8 cellular contexts compared by ENCODE assay signal in the genomic region with DNA sequence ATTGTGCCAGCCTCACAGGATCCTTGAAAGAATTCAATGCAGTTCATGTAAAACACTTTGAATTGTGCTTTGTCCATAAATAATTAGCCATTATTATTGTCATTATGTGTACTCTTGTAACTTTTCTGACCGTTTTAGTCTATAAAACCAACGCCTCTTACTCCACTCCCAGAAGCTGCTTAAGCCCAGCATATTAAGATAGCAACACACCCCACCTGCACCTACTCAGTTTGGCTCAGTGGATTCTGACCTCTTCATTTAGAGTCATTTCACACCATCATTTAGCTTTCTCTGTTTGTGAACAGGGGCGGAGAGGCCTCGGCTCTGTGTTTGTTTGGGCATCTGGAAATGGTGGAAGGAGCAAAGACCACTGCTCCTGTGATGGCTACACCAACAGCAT.
"Had no signal": no experiment of that assay in that cellular context is flagged by ENCODE, and none has a peak within 500 bp of the region (broad histone marks: within the 10 kb centered on the region; RNA-seq: fewer than 3 reads in every experiment).

No MANE protein-coding gene starts in this region.

- H3K4me2 ChIP-seq: KMS-11 had no signal

- ATAC-seq: HepG2, K562 had no signal

- H3K9ac ChIP-seq: KMS-11 had no signal

- FAIRE-seq: HepG2, HTR-8/SVneo, K562 had no signal

- H3K4me3 ChIP-seq: K562 had no signal

- H3K27ac ChIP-seq: HL-60, KMS-11 had no signal

- DNase-seq: IMR-90, KBM-7, KG1 had no signal
